1 cellular context compared by ENCODE assay signal in the genomic region with DNA sequence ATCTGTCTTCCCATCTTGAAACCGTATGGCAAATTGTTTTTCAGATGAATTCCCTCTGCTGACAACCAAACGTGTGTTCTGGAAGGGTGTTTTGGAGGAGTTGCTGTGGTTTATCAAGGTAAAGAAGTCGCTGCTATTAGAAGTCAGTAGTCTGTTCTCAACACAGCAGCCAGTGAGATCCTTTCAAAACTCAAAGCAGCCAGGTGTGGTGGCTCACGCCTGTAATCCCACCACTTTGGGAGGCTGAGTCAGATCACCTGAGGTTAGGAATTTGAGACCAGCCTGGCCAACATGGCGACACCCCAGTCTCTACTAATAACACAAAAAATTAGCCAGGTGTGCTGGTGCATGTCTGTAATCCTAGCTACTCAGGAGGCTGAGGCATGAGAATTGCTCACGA.
TF ChIP-seq lines count a peak whose summit lies in the region.

No MANE protein-coding gene starts in this region.

TF ChIP-seq in H1, 55 proteins besides CTCF, POLR2A, EP300 and RAD21:
- TF ChIP-seq JUND (IDR thresholded peaks at IDR 0.05; ENCODE audit: low read length) = no peak
- TF ChIP-seq CHD2 (IDR thresholded peaks at IDR 0.05; ENCODE audit: low read length) = no peak
- no peak for TF ChIP-seq ZNF274 (IDR thresholded peaks at IDR 0.05; ENCODE audit: borderline replicate concordance, extremely low read depth, low read length)
- TF ChIP-seq ASH2L (IDR thresholded peaks at IDR 0.05; ENCODE audit: low read length) = no peak
- no peak for TF ChIP-seq EGR1 (IDR thresholded peaks at IDR 0.05; ENCODE audit: borderline replicate concordance, low read depth, low read length)
- no peak for TF ChIP-seq NANOG (IDR thresholded peaks at IDR 0.05; ENCODE audit: insufficient read depth, low read depth, low read length, poor library complexity, severe bottlenecking)
- TF ChIP-seq POLR2AphosphoS5 (IDR thresholded peaks at IDR 0.05; ENCODE audit: low read depth, low read length) = no peak
- no peak for TF ChIP-seq CEBPB (IDR thresholded peaks at IDR 0.05; ENCODE audit: low read depth, low read length)
- no peak for TF ChIP-seq NRF1 (IDR thresholded peaks at IDR 0.05; ENCODE audit: low read depth, low read length)
- no peak for TF ChIP-seq SIN3A (conservative IDR thresholded peaks at IDR 0.05 in 1 of 2, IDR thresholded peaks at IDR 0.05 in 1 of 2; ENCODE audit: low read depth in 1 of 2, low read length in 2 of 2)
